ENCODE assay signal across 22 cellular contexts in genomic region chr4:3836041-3836801, GRCh38.
DNase-seq lines count a peak whose midpoint lies in the region; ATAC-seq and TF ChIP-seq lines count a peak whose summit lies in the region.
"Had no signal": no experiment of that assay in that cellular context is flagged by ENCODE, and none has a peak within 500 bp of the region (broad histone marks: within the 10 kb centered on the region; RNA-seq: fewer than 3 reads in every experiment).

No MANE protein-coding gene starts in this region.

- no peak overlapping the region for H3K14ac ChIP-seq in neuronal stem cell (ENCODE audit: low read length)

- DNase-seq in DMS 273 (lab: John Stamatoyannopoulos, UW; ENCODE audit: unreplicated experiment): peak; percentile 23
- no peak for DNase-seq in DMS 273 treated with DMSO at 0.1 percent for 48 hours (lab: John Stamatoyannopoulos, UW)
- DNase-seq in NB4 (ENCODE audit: low read depth): peak; percentile 21
- DNase-seq in head of caudate nucleus: peak in 25 of 42 donors; percentile 21 to 81 (median 51)
- no peak for DNase-seq in neuronal stem cell (ENCODE audit: low spot score)
- DNase-seq in WERI-Rb-1: no peak
- DNase-seq in cerebellar cortex (ENCODE audit: low spot score): no peak
- DNase-seq: activated naive CD8-positive, alpha-beta T cell treated with anti-CD3 and anti-CD28 coated beads for 36 hours; cerebellar nuclear complex; foreskin keratinocyte; GOT3; KBM-7; naive B cell; NCI-H187; PC-3; spleen; stimulated activated CD4-positive, alpha-beta T cell treated with anti-CD3 and anti-CD28 coated beads, Interleukin-4, amount 100 ng/mL, for 1 hour; T-helper 17 cell had no signal

- H3K27me3 ChIP-seq in neuronal stem cell (ENCODE audit: control insufficient read depth in 3 of 3, insufficient read depth in 3 of 3, low read depth in 1 of 3, low read length in 3 of 3) (peaks cover 0 to 31% (median 0%) of the 10 kb centered on the region in 3 experiments), WERI-Rb-1 (ENCODE audit: insufficient read depth, low read depth, severe bottlenecking) (no peaks in the 10 kb centered on the region)
- H3K27me3 ChIP-seq: foreskin keratinocyte, right atrium auricular region had no signal

- ATAC-seq in HG03045 (IDR thresholded peaks at IDR 0.05; ENCODE audit: unreplicated experiment): no peak
- ATAC-seq: foreskin keratinocyte; PC-3; stimulated activated naive CD8-positive, alpha-beta T cell treated with anti-CD3 and anti-CD28 coated beads, Interleukin-15, Interleukin-2, amounts not matched to agents 100 U/mL and 50 U/mL, for 24 hours; T-helper 17 cell had no signal

- peak overlapping the region; percentile 20 for H2AK5ac ChIP-seq in neuronal stem cell (ENCODE audit: low read depth, low read length)

- no peaks in the 10 kb centered on the region for H3K79me1 ChIP-seq in neuronal stem cell (ENCODE audit: low read depth, low read length)

- H4K8ac ChIP-seq in neuronal stem cell (ENCODE audit: low read depth, low read length): no peak overlapping the region

- TF ChIP-seq CTCF in NB4 (IDR thresholded peaks at IDR 0.05; ENCODE audit: low read depth, low read length) (no peak), WERI-Rb-1 (IDR thresholded peaks at IDR 0.05; ENCODE audit: low read depth, low read length) (no peak)

- H3K9me3 ChIP-seq in neuronal stem cell (replicated peaks in 1 of 2; ENCODE audit: control insufficient read depth in 2 of 2, insufficient read depth in 1 of 2, low read depth in 1 of 2, low read length in 2 of 2) (no peaks in the 10 kb centered on the region), WERI-Rb-1 (ENCODE audit: severe bottlenecking) (peaks cover 5% of the 10 kb centered on the region)
- H3K9me3 ChIP-seq: right atrium auricular region had no signal

- H3K23ac ChIP-seq in neuronal stem cell (ENCODE audit: low read depth, low read length, poor library complexity): no peak overlapping the region

- H3K36me3 ChIP-seq in neuronal stem cell (replicated peaks in 1 of 2; ENCODE audit: control insufficient read depth in 2 of 2, insufficient read depth in 2 of 2, low read length in 2 of 2): no peaks in the 10 kb centered on the region
- H3K36me3 ChIP-seq in WERI-Rb-1: no peaks in the 10 kb centered on the region
- H3K36me3 ChIP-seq: right atrium auricular region, spleen had no signal

- H2BK120ac ChIP-seq in neuronal stem cell (ENCODE audit: low read depth, low read length): peak overlapping the region; percentile 78

- no peak overlapping the region for H2BK5ac ChIP-seq in neuronal stem cell (ENCODE audit: low read length)

- WGBS in neuronal stem cell (ENCODE audit: extremely low coverage in 2 of 2, insufficient read length in 2 of 2, insufficient replicate concordance in 1 of 2), 2 donors: no CpG with 5 or more reads among the region's 25 CpGs

- peak overlapping the region; percentile 77 for H2BK15ac ChIP-seq in neuronal stem cell (ENCODE audit: low read length)

- intact Hi-C loops in head of caudate nucleus (cut with DNase I): no loop called here

- H2AFZ ChIP-seq in neuronal stem cell (ENCODE audit: low read length): no peak overlapping the region

- H4K91ac ChIP-seq in neuronal stem cell (ENCODE audit: low read depth, low read length, poor library complexity): no peak overlapping the region

- H3K18ac ChIP-seq in neuronal stem cell (ENCODE audit: low read length): peak overlapping the region; percentile 73

- peak overlapping the region; percentile 78 for H2BK12ac ChIP-seq in neuronal stem cell (ENCODE audit: low read length)

- H3K4me3 ChIP-seq in NB4 (ENCODE audit: low read depth, low read length) (no peak overlapping the region), neuronal stem cell (ENCODE audit: low read length in 2 of 2) (no peak overlapping the region), WERI-Rb-1 (ENCODE audit: low read depth, low read length) (no peak overlapping the region)
- H3K4me3 ChIP-seq: right atrium auricular region, spleen had no signal

- no peak overlapping the region for H3K4ac ChIP-seq in neuronal stem cell (ENCODE audit: low read length)

- H3K9ac ChIP-seq in neuronal stem cell (ENCODE audit: low read depth, low read length, poor library complexity): no peak overlapping the region

- TF ChIP-seq POLR2A in NB4 (IDR thresholded peaks at IDR 0.05; ENCODE audit: extremely low read depth, insufficient read length): no peak

- H3K27ac ChIP-seq in neuronal stem cell (replicated peaks; ENCODE audit: low read length) (no peak overlapping the region), WERI-Rb-1 (no peak overlapping the region)
- H3K27ac ChIP-seq: 22Rv1, foreskin keratinocyte, right atrium auricular region, spleen had no signal

- no peak overlapping the region for H3K4me2 ChIP-seq in neuronal stem cell (ENCODE audit: insufficient read depth, low read length, poor library complexity, severe bottlenecking)

- H3K4me1 ChIP-seq in neuronal stem cell (ENCODE audit: control insufficient read depth in 2 of 2, insufficient read depth in 1 of 2, low read depth in 1 of 2, low read length in 2 of 2): peaks cover 0 to 23% of the 10 kb centered on the region in 2 donors
- H3K4me1 ChIP-seq: foreskin keratinocyte, right atrium auricular region had no signal

Comparison
In these comparisons a context has a peak if more than half of its experiments do, and no peak if none do; other contexts are left out.
1. DNase-seq: peak in DMS 273 (single experiment), NB4 (single experiment) and head of caudate nucleus (25 of 42); none in DMS 273 treated with DMSO at 0.1 percent for 48 hours (single experiment), neuronal stem cell (single experiment), WERI-Rb-1 (single experiment) and cerebellar cortex (single experiment).